ENCODE assay signal across 8 cellular contexts in genomic region chr14:76811561-76811960, GRCh38. TPM values are rescaled to one million over a fixed set of nuclear protein-coding genes. Genes with fewer than 3 reads are reported as not detected.
DNase-seq lines count a peak whose midpoint lies in the region; ATAC-seq and TF ChIP-seq lines count a peak whose summit lies in the region.

No MANE protein-coding gene starts in this region.

- H3K9me3 Mint-ChIP-seq in activated T-cell treated with anti-CD3 and anti-CD28 coated beads, Interleukin-2, amount 50 U/mL, for 24 hours = no peaks in the 10 kb centered on the region
- no peaks in the 10 kb centered on the region for H3K9me3 Mint-ChIP-seq in activated naive CD8-positive, alpha-beta T cell treated with anti-CD3 and anti-CD28 coated beads, Interleukin-2, amount 50 U/mL, for 24 hours

- H3K9me3 ChIP-seq in thoracic aorta = no peaks in the 10 kb centered on the region

- peaks cover 15% of the 10 kb centered on the region for H3K36me3 ChIP-seq in thoracic aorta

- peaks cover 37% of the 10 kb centered on the region for H3K36me3 Mint-ChIP-seq in activated T-cell treated with anti-CD3 and anti-CD28 coated beads, Interleukin-2, amount 50 U/mL, for 24 hours (ENCODE audit: low read depth)
- peaks cover 19% of the 10 kb centered on the region for H3K36me3 Mint-ChIP-seq in activated naive CD8-positive, alpha-beta T cell treated with anti-CD3 and anti-CD28 coated beads, Interleukin-2, amount 50 U/mL, for 24 hours (ENCODE audit: low read depth)

- H3K4me1 ChIP-seq in thoracic aorta (ENCODE audit: control insufficient read depth in 1 of 2, low read depth in 2 of 2) = peaks cover 12 to 19% of the 10 kb centered on the region in 2 donors

- ATAC-seq in activated naive CD8-positive, alpha-beta T cell treated with anti-CD3 and anti-CD28 coated beads, Interleukin-2, amount 50 U/mL, for 24 hours = no peak
- ATAC-seq in thoracic aorta (ENCODE audit: insufficient number of reproducible peaks, low FRiP score, low read depth) (no peak), GM21447 (IDR thresholded peaks at IDR 0.05; ENCODE audit: unreplicated experiment) (no peak)

- H3K27ac ChIP-seq in thoracic aorta = no peak overlapping the region

- TF ChIP-seq CTCF in thoracic aorta (IDR thresholded peaks at IDR 0.05) = no peak

- no peaks in the 10 kb centered on the region for H3K27me3 ChIP-seq in thoracic aorta (replicated peaks; ENCODE audit: insufficient read depth)

- peak overlapping the region; percentile 89 for H3K27ac Mint-ChIP-seq in activated T-cell treated with anti-CD3 and anti-CD28 coated beads, Interleukin-2, amount 50 U/mL, for 24 hours
- H3K27ac Mint-ChIP-seq in activated naive CD8-positive, alpha-beta T cell treated with anti-CD3 and anti-CD28 coated beads, Interleukin-2, amount 50 U/mL, for 24 hours = peak overlapping the region; percentile 89

- peak overlapping the region; percentile 90 for H3K4me3 Mint-ChIP-seq in activated T-cell treated with anti-CD3 and anti-CD28 coated beads, Interleukin-2, amount 50 U/mL, for 24 hours
- peak overlapping the region; percentile 95 for H3K4me3 Mint-ChIP-seq in activated naive CD8-positive, alpha-beta T cell treated with anti-CD3 and anti-CD28 coated beads, Interleukin-2, amount 50 U/mL, for 24 hours

- H3K4me3 ChIP-seq in thoracic aorta = peak overlapping the region; percentile 94

- no peaks in the 10 kb centered on the region for H3K27me3 Mint-ChIP-seq in activated T-cell treated with anti-CD3 and anti-CD28 coated beads, Interleukin-2, amount 50 U/mL, for 24 hours
- H3K27me3 Mint-ChIP-seq in activated naive CD8-positive, alpha-beta T cell treated with anti-CD3 and anti-CD28 coated beads, Interleukin-2, amount 50 U/mL, for 24 hours = no peaks in the 10 kb centered on the region

- DNase-seq in activated T-cell treated with anti-CD3 and anti-CD28 coated beads, Interleukin-2, amount 50 U/mL, for 24 hours = no peak
- DNase-seq in activated T-cell treated with anti-CD3 and anti-CD28 coated beads for 4 hours (no peak), kidney glomerular epithelial cell (lab: John Stamatoyannopoulos, UW) (peak; percentile 33), thoracic aorta (ENCODE audit: low spot score) (no peak), NCI-H345 treated with DMSO at 0.1 percent for 48 hours (lab: John Stamatoyannopoulos, UW; ENCODE audit: unreplicated experiment) (no peak), NCI-H510A (lab: John Stamatoyannopoulos, UW) (no peak)
- no peak for DNase-seq in activated naive CD8-positive, alpha-beta T cell treated with anti-CD3 and anti-CD28 coated beads, Interleukin-2, amount 50 U/mL, for 24 hours

- H3K4me1 Mint-ChIP-seq in activated T-cell treated with anti-CD3 and anti-CD28 coated beads, Interleukin-2, amount 50 U/mL, for 24 hours (ENCODE audit: low read depth) = peaks cover 32% of the 10 kb centered on the region
- peaks cover 23% of the 10 kb centered on the region for H3K4me1 Mint-ChIP-seq in activated naive CD8-positive, alpha-beta T cell treated with anti-CD3 and anti-CD28 coated beads, Interleukin-2, amount 50 U/mL, for 24 hours

RNA-seq across cellular contexts. Expression of gene ANGEL1, which starts 1.1 kb away (rescaled TPM):
- total RNA-seq in thoracic aorta = 10 to 100 TPM; 19.5 to 24.5 TPM

RNA-seq across cellular contexts. Expression of gene LRRC74A, which starts 14.6 kb away (rescaled TPM):
- total RNA-seq in thoracic aorta = not detected

RNA-seq across cellular contexts. Expression of gene VASH1, which starts 50.3 kb away (rescaled TPM):
- 10 to 100 TPM; 21.5 to 27.7 TPM for total RNA-seq in thoracic aorta
